ENCODE assay signal across 8 cellular contexts in the genomic region with DNA sequence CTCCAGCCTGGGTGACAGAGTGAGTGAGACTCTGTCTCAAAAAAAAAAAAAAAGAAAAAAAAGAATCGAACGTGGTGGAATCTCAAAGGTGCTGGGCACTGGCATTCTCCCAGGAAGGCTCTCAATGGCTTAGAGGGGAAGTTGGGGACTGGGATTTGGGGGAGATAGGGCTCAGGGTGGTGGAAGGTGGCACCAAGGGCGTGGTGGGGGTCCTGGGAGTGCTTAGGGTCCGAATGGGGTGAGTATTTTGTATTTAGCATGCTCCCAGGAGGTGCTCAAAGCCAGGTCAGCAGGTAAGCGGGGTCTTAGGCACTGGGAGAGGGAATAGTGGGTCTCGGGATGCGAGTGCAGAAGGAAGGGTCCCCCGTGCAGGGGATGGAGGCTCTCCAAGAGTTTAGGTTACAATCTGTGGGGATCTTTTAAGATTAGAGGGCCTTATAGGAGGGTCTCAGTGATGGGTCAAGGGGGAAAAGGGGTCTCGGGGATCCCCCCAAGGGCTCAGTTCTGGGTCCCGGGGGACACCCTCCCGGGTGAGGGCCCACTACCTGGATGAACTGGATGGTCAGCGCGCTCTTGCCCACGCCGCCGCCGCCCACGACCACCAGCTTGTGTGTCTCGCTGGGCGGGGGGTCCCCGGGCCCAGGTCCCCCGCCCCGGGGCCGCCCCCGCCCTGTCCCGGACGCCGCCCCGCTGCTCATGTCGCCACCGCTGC. TPM values are rescaled to one million over a fixed set of nuclear protein-coding genes. Genes with fewer than 3 reads are reported as not detected.
DNase-seq lines count a peak whose midpoint lies in the region; ATAC-seq and TF ChIP-seq lines count a peak whose summit lies in the region.

No MANE protein-coding gene starts in this region.

- CTCF ChIA-PET in T-cell (lab: Charles Lee) = interaction anchor here in 1 of 2 donors (0.5 to 3.0 kb wide), 12 partner anchors 22 to 1305 kb away, joined by 3 to 30 read pairs (median 4); partner anchors contain the start of genes BCL2L12, IRF3, PRMT1 and PRR12

- H3K27ac Mint-ChIP-seq in T-cell = peak overlapping the region; percentile 28 to 67

- POLR2A ChIA-PET in T-cell (lab: Charles Lee) = interaction anchor here (0.5 to 1.4 kb wide), 8 partner anchors 24 to 513 kb away, joined by 3 to 10 read pairs (median 5); partner anchors contain the start of genes IRF3 (in 1 of the 2), MED25 (in 1 of the 2) and NUP62 (in 1 of the 2)

- H3K9me3 Mint-ChIP-seq in T-cell = no peaks in the 10 kb centered on the region

- ATAC-seq in T-cell (replicated peaks in 1 of 4) (no peak), HG03432 (IDR thresholded peaks at IDR 0.05; ENCODE audit: unreplicated experiment) (no peak), HG03108 (IDR thresholded peaks at IDR 0.05; ENCODE audit: unreplicated experiment) (no peak), HG03521 (IDR thresholded peaks at IDR 0.05; ENCODE audit: unreplicated experiment) (no peak)

- peaks cover 52 to 65% (median 63%) of the 10 kb centered on the region in 3 donors for H3K4me1 Mint-ChIP-seq in T-cell

- peak overlapping the region; percentile 88 to 96 (median 95) for H3K4me3 Mint-ChIP-seq in T-cell

- no peaks in the 10 kb centered on the region for H3K36me3 Mint-ChIP-seq in T-cell

- H3K4me3 ChIP-seq in GM12865 (ENCODE audit: low read depth, low read length) (peak overlapping the region; percentile 57), fibroblast of the aortic adventitia (ENCODE audit: low read depth, low read length) (peak overlapping the region; percentile 83), retinal pigment epithelial cell (ENCODE audit: low read length) (peak overlapping the region; percentile 63)

- DNase-seq in GM12865 (ENCODE audit: low read depth) (no peak), T-cell (peak in 2 of 34 experiments; percentile 7 to 14), fibroblast of the aortic adventitia (ENCODE audit: low read depth) (no peak), retinal pigment epithelial cell (ENCODE audit: low read depth) (no peak), NCI-H524 treated with DMSO at 0.1 percent for 48 hours (lab: John Stamatoyannopoulos, UW) (no peak)

- no peak for TF ChIP-seq CTCF in GM12865 (IDR thresholded peaks at IDR 0.05; ENCODE audit: insufficient read depth, low read depth, low read length, missing control alignments)
- TF ChIP-seq CTCF in fibroblast of the aortic adventitia (IDR thresholded peaks at IDR 0.05; ENCODE audit: insufficient read depth, low read length) = no peak
- TF ChIP-seq CTCF in retinal pigment epithelial cell (conservative IDR thresholded peaks at IDR 0.05; ENCODE audit: low read depth, low read length) = no peak

- H3K27me3 Mint-ChIP-seq in T-cell = no peaks in the 10 kb centered on the region

RNA-seq across cellular contexts. Expression of gene RRAS, which starts 0.4 kb away (rescaled TPM):
- total RNA-seq in T-cell (10 to 100 TPM in 3 of 5 donors, 1 to 10 TPM in 2; 8.5 to 15.4 (median 13.0) TPM), fibroblast of the aortic adventitia (ENCODE audit: low replicate concordance) (13.7 and 52.4 TPM in 2 replicates)

RNA-seq across cellular contexts. Expression of gene SCAF1, which starts 2.5 kb away (rescaled TPM):
- total RNA-seq in T-cell (10 to 100 TPM; 40.0 to 81.9 (median 75.4) TPM), fibroblast of the aortic adventitia (ENCODE audit: low replicate concordance) (16.9 and 41.1 TPM in 2 replicates)

RNA-seq across cellular contexts. Expression of gene IRF3, which starts 26.1 kb away (rescaled TPM):
- total RNA-seq in T-cell = 100 to 1,000 TPM; 191 to 376 (median 350) TPM
- 33.3 and 106 TPM in 2 replicates for total RNA-seq in fibroblast of the aortic adventitia (ENCODE audit: low replicate concordance)

RNA-seq across cellular contexts. Expression of gene BCL2L12, which starts 26.2 kb away (rescaled TPM):
- total RNA-seq in T-cell (10 to 100 TPM; 15.6 to 26.6 (median 24.1) TPM), fibroblast of the aortic adventitia (ENCODE audit: low replicate concordance) (3.9 and 6.1 TPM in 2 replicates)

RNA-seq across cellular contexts. Expression of gene PRMT1, which starts 37.5 kb away (rescaled TPM):
- total RNA-seq in T-cell = 100 to 1,000 TPM in 3 of 5 donors, 10 to 100 TPM in 2; 72.0 to 116 (median 107) TPM
- 32.5 and 164 TPM in 2 replicates for total RNA-seq in fibroblast of the aortic adventitia (ENCODE audit: low replicate concordance)
